In the genomic region with DNA sequence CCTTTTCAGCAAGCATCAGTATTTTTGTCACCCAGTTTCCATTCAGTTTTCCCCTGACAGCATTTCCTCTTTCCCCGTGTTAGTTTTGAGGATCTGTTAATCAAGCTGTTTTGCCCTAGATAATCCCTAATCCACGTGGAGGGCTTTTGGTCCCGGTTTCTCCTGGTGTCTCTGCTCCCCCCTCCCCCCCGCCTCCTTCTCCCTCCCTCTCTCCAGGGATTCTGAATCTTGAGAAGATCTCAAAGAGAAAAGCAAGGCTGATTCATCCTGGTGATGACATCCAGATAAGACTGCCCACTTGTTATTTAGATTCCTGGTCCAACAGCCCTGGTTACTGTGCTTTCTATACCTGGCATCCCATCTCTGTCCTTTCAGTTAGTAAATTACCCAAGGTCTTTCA, we compare ENCODE assay signal across 24 cellular contexts. TPM values are rescaled to one million over a fixed set of nuclear protein-coding genes. Genes with fewer than 3 reads are reported as not detected.
DNase-seq lines count a peak whose midpoint lies in the region; ATAC-seq and TF ChIP-seq lines count a peak whose summit lies in the region.
"Had no signal": no experiment of that assay in that cellular context is flagged by ENCODE, and none has a peak within 500 bp of the region (broad histone marks: within the 10 kb centered on the region; RNA-seq: fewer than 3 reads in every experiment).

No MANE protein-coding gene starts in this region.

- peaks cover 8% of the 10 kb centered on the region for H3K9me3 Mint-ChIP-seq in activated CD4-positive, alpha-beta T cell treated with anti-CD3 and anti-CD28 coated beads for 36 hours (ENCODE audit: low read depth)

- no peaks in the 10 kb centered on the region for H3K27me3 ChIP-seq in WERI-Rb-1 (ENCODE audit: insufficient read depth, low read depth, severe bottlenecking)
- H3K27me3 ChIP-seq in HAP-1 (ENCODE audit: low read depth): no peaks in the 10 kb centered on the region

- H3K36me3 ChIP-seq in WERI-Rb-1: no peaks in the 10 kb centered on the region
- H3K36me3 ChIP-seq in HAP-1 (replicated peaks): no peaks in the 10 kb centered on the region

- H3K4me3 ChIP-seq in WERI-Rb-1 (ENCODE audit: low read depth, low read length) (no peak overlapping the region), HAP-1 (no peak overlapping the region)
- H3K4me3 ChIP-seq: PC-9, SK-N-MC had no signal

- H3K4me3 Mint-ChIP-seq in activated CD4-positive, alpha-beta T cell treated with anti-CD3 and anti-CD28 coated beads for 36 hours: no peak overlapping the region
- H3K4me3 Mint-ChIP-seq: CD8-positive, alpha-beta memory T cell; HFFc6 had no signal

- TF ChIP-seq CTCF in WERI-Rb-1 (IDR thresholded peaks at IDR 0.05; ENCODE audit: low read depth, low read length): no peak

- in situ Hi-C loops in HAP-1 (cut with MboI; ENCODE audit: low sequenced_read_pairs): no loop called here

- CTCF ChIA-PET in activated CD4-positive, alpha-beta T cell treated with anti-CD3 and anti-CD28 coated beads for 36 hours (lab: Charles Lee): no interaction called here

- no peak overlapping the region for H3K27ac Mint-ChIP-seq in activated CD4-positive, alpha-beta T cell treated with anti-CD3 and anti-CD28 coated beads for 36 hours
- H3K27ac Mint-ChIP-seq: CD8-positive, alpha-beta memory T cell; HFFc6 had no signal

- peak; percentile 35 for DNase-seq in D341Med (ENCODE audit: low spot score)
- peak; percentile 83 to 92 for DNase-seq in NCI-H524 (lab: John Stamatoyannopoulos, UW)
- DNase-seq in WERI-Rb-1: peak; percentile 85
- DNase-seq in islet precursor cell: peak; percentile 56
- no peak for DNase-seq in activated naive CD4-positive, alpha-beta T cell treated with anti-CD3 and anti-CD28 coated beads, Interleukin-2, amount 50 U/mL, for 16 hours
- DNase-seq in activated CD4-positive, alpha-beta T cell treated with anti-CD3 and anti-CD28 coated beads for 36 hours: no peak
- DNase-seq in HAP-1 (ENCODE audit: low spot score in 2 of 2): no peak
- no peak for DNase-seq in SW 1271 (lab: John Stamatoyannopoulos, UW)
- DNase-seq: AML-193; C1 segment of cervical spinal cord; CD8-positive, alpha-beta memory T cell; DMS79; H7; HFFc6; NCI-H1092; NCI-H1436 treated with DMSO at 0.1 percent for 48 hours; NCI-H2029; NCI-H345; NCI-H526; PC-9; RPMI8226; SHP77 had no signal

- H3K4me1 Mint-ChIP-seq in activated CD4-positive, alpha-beta T cell treated with anti-CD3 and anti-CD28 coated beads for 36 hours: no peaks in the 10 kb centered on the region
- H3K4me1 Mint-ChIP-seq: CD8-positive, alpha-beta memory T cell had no signal

- H3K4me1 ChIP-seq in HAP-1: peaks cover 6% of the 10 kb centered on the region; the same call in 1 of the 2 replicates

- no peaks in the 10 kb centered on the region for H3K36me3 Mint-ChIP-seq in activated CD4-positive, alpha-beta T cell treated with anti-CD3 and anti-CD28 coated beads for 36 hours (ENCODE audit: low read depth)
- H3K36me3 Mint-ChIP-seq: CD8-positive, alpha-beta memory T cell had no signal

- intact Hi-C loops in activated CD4-positive, alpha-beta T cell treated with anti-CD3 and anti-CD28 coated beads for 36 hours (cut with DNase I, micrococcal nuclease): no loop called here

- no peak overlapping the region for H3K27ac ChIP-seq in WERI-Rb-1
- H3K27ac ChIP-seq: PC-9, SK-N-MC had no signal

- H3K27me3 Mint-ChIP-seq in activated CD4-positive, alpha-beta T cell treated with anti-CD3 and anti-CD28 coated beads for 36 hours: no peaks in the 10 kb centered on the region

- no peak for ATAC-seq in activated CD4-positive, alpha-beta T cell treated with anti-CD3 and anti-CD28 coated beads for 36 hours

- POLR2A ChIA-PET in activated CD4-positive, alpha-beta T cell treated with anti-CD3 and anti-CD28 coated beads for 36 hours (lab: Charles Lee): no interaction called here

- H3K9me3 ChIP-seq in WERI-Rb-1 (ENCODE audit: severe bottlenecking): peaks cover 2% of the 10 kb centered on the region
- no peaks in the 10 kb centered on the region for H3K9me3 ChIP-seq in HAP-1

RNA-seq across cellular contexts. Expression of gene KCNA4, which starts 59.4 kb away (rescaled TPM):
- total RNA-seq in activated CD4-positive, alpha-beta T cell treated with anti-CD3 and anti-CD28 coated beads for 36 hours: not detected
- total RNA-seq: A172; CD8-positive, alpha-beta memory T cell; HFFc6; PC-9 had no signal

Comparison
In these comparisons a context has a peak if more than half of its experiments do, and no peak if none do; other contexts are left out.
1. DNase-seq: peak in D341Med (single experiment), NCI-H524 (2 of 2), WERI-Rb-1 (single experiment) and islet precursor cell (single experiment); none in activated naive CD4-positive, alpha-beta T cell treated with anti-CD3 and anti-CD28 coated beads, Interleukin-2, amount 50 U/mL, for 16 hours (single experiment), activated CD4-positive, alpha-beta T cell treated with anti-CD3 and anti-CD28 coated beads for 36 hours (single experiment), HAP-1 (0 of 2) and SW 1271 (0 of 2).